Comparison of ENCODE assay signal across 17 cellular contexts in the genomic region with DNA sequence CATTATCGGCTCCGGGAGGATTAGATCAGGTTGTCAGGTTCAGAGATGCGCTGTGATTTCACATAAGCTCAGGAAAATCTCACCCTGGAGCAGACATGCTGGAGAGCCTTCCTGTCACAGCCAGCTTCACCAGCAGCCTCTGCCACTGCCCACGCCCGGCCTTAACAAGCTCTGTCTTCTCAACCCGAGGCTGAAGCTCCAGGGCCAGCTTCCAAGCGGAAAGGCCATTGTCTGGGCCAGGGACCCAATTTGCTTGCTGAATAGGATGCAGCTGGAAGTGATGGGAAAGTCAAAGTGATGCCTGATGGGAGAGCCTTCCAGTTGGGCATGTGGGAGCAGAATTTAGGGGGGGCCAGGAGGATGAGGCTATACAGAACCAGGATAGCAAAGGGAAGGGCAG. TPM values are rescaled to one million over a fixed set of nuclear protein-coding genes. Genes with fewer than 3 reads are reported as not detected.
DNase-seq lines count a peak whose midpoint lies in the region; ATAC-seq and TF ChIP-seq lines count a peak whose summit lies in the region.
"Had no signal": no experiment of that assay in that cellular context is flagged by ENCODE, and none has a peak within 500 bp of the region (broad histone marks: within the 10 kb centered on the region; RNA-seq: fewer than 3 reads in every experiment).

No MANE protein-coding gene starts in this region.

- no peak overlapping the region for H3K4me2 ChIP-seq in PC-9
- H3K4me2 ChIP-seq: A549 had no signal

- no peak overlapping the region for H2AFZ ChIP-seq in PC-9

- intact Hi-C loops in left ventricle myocardium inferior (cut with micrococcal nuclease) = no loop called here
- intact Hi-C loops in left cardiac atrium (cut with DNase I) = no loop called here
- intact Hi-C loops in tibial artery (cut with DNase I; ENCODE audit: low total_unique reads) = no loop called here
- intact Hi-C loops in PC-9 (cut with micrococcal nuclease; ENCODE audit: unreplicated experiment) = no loop called here

- no peak for DNase-seq in left ventricle myocardium inferior
- no peak for DNase-seq in left cardiac atrium
- DNase-seq in dermis blood vessel endothelial cell = peak; percentile 33
- peak; percentile 40 for DNase-seq in medulla oblongata (ENCODE audit: extremely low spot score)
- peak; percentile 24 for DNase-seq in pons (ENCODE audit: low spot score)
- no peak for DNase-seq in tibial artery
- no peak for DNase-seq in PC-9
- DNase-seq: BE2C, DMS79, GOT3, H9 had no signal

- CTCF ChIA-PET in PC-9 (lab: Charles Lee) = no interaction called here

- peak overlapping the region; percentile 64 for H3K27ac ChIP-seq in left ventricle myocardium inferior (replicated peaks)
- no peak overlapping the region for H3K27ac ChIP-seq in tibial artery
- no peak overlapping the region for H3K27ac ChIP-seq in PC-9
- H3K27ac ChIP-seq: A549, C4-2B had no signal

- no TSS peak for BruUV-seq in PC-9 (replicated peaks; lab: Mats Ljungman, UMichigan)

- no peaks in the 10 kb centered on the region for H3K9me2 ChIP-seq in PC-9 (ENCODE audit: insufficient read depth)

- H3K4me3 ChIP-seq in left ventricle myocardium inferior (no peak overlapping the region), tibial artery (no peak overlapping the region), PC-9 (no peak overlapping the region)
- H3K4me3 ChIP-seq: A549, GM12878 had no signal

- H3K79me2 ChIP-seq in PC-9 (ENCODE audit: low read depth) = no peaks in the 10 kb centered on the region

- POLR2A ChIA-PET in PC-9 (lab: Charles Lee; ENCODE audit: unreplicated experiment) = no interaction called here

- ATAC-seq in left cardiac atrium = no peak
- ATAC-seq in GM18867 (IDR thresholded peaks at IDR 0.05; ENCODE audit: unreplicated experiment) = no peak
- ATAC-seq: A549, GM12878 had no signal

- no peaks in the 10 kb centered on the region; the same call in 1 of the 2 replicates for H3F3A ChIP-seq in PC-9 (ENCODE audit: insufficient read depth, low read depth)

- H3K9me3 ChIP-seq in left ventricle myocardium inferior (replicated peaks) = no peaks in the 10 kb centered on the region
- no peaks in the 10 kb centered on the region for H3K9me3 ChIP-seq in tibial artery
- no peaks in the 10 kb centered on the region for H3K9me3 ChIP-seq in PC-9 (ENCODE audit: insufficient read depth, low read depth)
- H3K9me3 ChIP-seq: A549, BE2C had no signal

- TF ChIP-seq CTCF in left ventricle myocardium inferior (IDR thresholded peaks at IDR 0.05; ENCODE audit: borderline replicate concordance) = no peak
- no peak for TF ChIP-seq CTCF in tibial artery (IDR thresholded peaks at IDR 0.05)
- no peak for TF ChIP-seq CTCF in PC-9 (conservative IDR thresholded peaks at IDR 0.05)

- H3K36me3 ChIP-seq in left ventricle myocardium inferior (no peaks in the 10 kb centered on the region), tibial artery (no peaks in the 10 kb centered on the region), PC-9 (ENCODE audit: low read depth) (no peaks in the 10 kb centered on the region)
- H3K36me3 ChIP-seq: BE2C had no signal

- H3K4me1 ChIP-seq in left ventricle myocardium inferior (peaks cover 73% of the 10 kb centered on the region), tibial artery (no peaks in the 10 kb centered on the region), PC-9 (replicated peaks; ENCODE audit: insufficient read depth) (no peaks in the 10 kb centered on the region)
- H3K4me1 ChIP-seq: A549, BE2C had no signal

- H3K27me3 ChIP-seq in left ventricle myocardium inferior (ENCODE audit: low read depth) (peaks cover 2% of the 10 kb centered on the region), tibial artery (peaks cover 0 to 15% of the 10 kb centered on the region in 2 donors), PC-9 (ENCODE audit: insufficient read depth, low read depth) (no peaks in the 10 kb centered on the region)
- H3K27me3 ChIP-seq: BE2C had no signal

- H4K20me1 ChIP-seq in PC-9 (ENCODE audit: insufficient read depth) = no peaks in the 10 kb centered on the region

RNA-seq across cellular contexts. Expression of a gene that starts 36.3 kb away (rescaled TPM):
- total RNA-seq in left ventricle myocardium inferior = 0.05 TPM
- total RNA-seq in left cardiac atrium = under 1 TPM; 0.27 to 0.47 TPM
- total RNA-seq in dermis blood vessel endothelial cell = under 0.01 and 0.05 TPM in 2 replicates
- not detected in 2 replicates for total RNA-seq in PC-9 (2021)
- total RNA-seq: G401, HT1080 had no signal

Comparison
In these comparisons a context has a peak if more than half of its experiments do, and no peak if none do; other contexts are left out.
1. DNase-seq: peak in dermis blood vessel endothelial cell (single experiment), medulla oblongata (single experiment) and pons (single experiment); none in left ventricle myocardium inferior (single experiment), left cardiac atrium (single experiment), tibial artery (0 of 2) and PC-9 (0 of 2).